Comparison of ENCODE assay signal across 20 cellular contexts in the genomic region with DNA sequence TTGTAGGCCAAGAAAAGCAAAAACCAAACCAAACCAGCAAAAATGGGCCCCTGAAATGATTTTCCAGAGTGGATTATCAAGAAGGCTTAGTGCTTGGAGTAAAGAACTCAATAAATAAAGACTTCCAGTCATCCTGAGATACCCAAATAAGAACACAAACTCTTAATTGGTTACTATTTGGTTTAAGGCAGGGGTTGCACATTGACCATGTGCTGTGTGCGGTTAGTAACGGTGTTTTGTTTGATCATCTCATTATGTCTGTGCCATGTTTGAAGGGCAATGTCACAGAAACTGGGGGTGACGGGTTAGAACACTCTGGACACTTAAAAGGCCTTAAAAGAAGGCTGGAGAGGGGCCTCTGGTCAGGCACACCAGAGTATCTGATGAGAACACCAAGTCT. TPM values are rescaled to one million over a fixed set of nuclear protein-coding genes. Genes with fewer than 3 reads are reported as not detected.
DNase-seq lines count a peak whose midpoint lies in the region; ATAC-seq and TF ChIP-seq lines count a peak whose summit lies in the region.
"Had no signal": no experiment of that assay in that cellular context is flagged by ENCODE, and none has a peak within 500 bp of the region (broad histone marks: within the 10 kb centered on the region; RNA-seq: fewer than 3 reads in every experiment).

No MANE protein-coding gene starts in this region.

- ATAC-seq in left cardiac atrium (no peak), gastrocnemius medialis (no peak), esophagus mucosa (no peak), HG02571 (IDR thresholded peaks at IDR 0.05; ENCODE audit: unreplicated experiment) (no peak)
- ATAC-seq: activated CD8-positive, alpha-beta T cell treated with anti-CD3 and anti-CD28 coated beads for 36 hours; Panc1 had no signal

- intact Hi-C loops in left ventricle myocardium inferior (cut with micrococcal nuclease), result no loop called here
- intact Hi-C loops in left cardiac atrium (cut with DNase I), result loop anchor here in 1 of 2 donors (5.0 kb wide), 1 partner anchor 33 kb away; no protein-coding TSS in a partner anchor
- intact Hi-C loops in gastrocnemius medialis (cut with DNase I; ENCODE audit: low total_unique reads), result loop anchor here (2.0 kb wide), 1 partner anchor 23 kb away; no protein-coding TSS in a partner anchor
- intact Hi-C loops in spleen (cut with DNase I; ENCODE audit: low total_unique reads), result no loop called here

- H3K4me3 Mint-ChIP-seq in activated CD4-positive, alpha-beta memory T cell treated with anti-CD3 and anti-CD28 coated beads, Interleukin-2, amount 10 ng/mL, durations not matched to agents 7 days and 5 days, result no peak overlapping the region
- H3K4me3 Mint-ChIP-seq: activated CD8-positive, alpha-beta T cell treated with anti-CD3 and anti-CD28 coated beads for 36 hours; H9; naive B cell; T-helper 2 cell treated with Interferon-gamma antibody and Interleukin-4, amounts not matched to agents 5 μg/mL and 100 μg/mL, for 36 hours had no signal

- no peaks in the 10 kb centered on the region for H3K36me3 Mint-ChIP-seq in activated CD4-positive, alpha-beta memory T cell treated with anti-CD3 and anti-CD28 coated beads, Interleukin-2, amount 10 ng/mL, durations not matched to agents 7 days and 5 days (ENCODE audit: low read depth)
- H3K36me3 Mint-ChIP-seq: naive B cell had no signal

- TF ChIP-seq CTCF in left ventricle myocardium inferior (IDR thresholded peaks at IDR 0.05; ENCODE audit: borderline replicate concordance) (no peak), foreskin fibroblast (IDR thresholded peaks at IDR 0.05; ENCODE audit: low read depth, low read length) (peak; percentile 1), gastrocnemius medialis (IDR thresholded peaks at IDR 0.05 in 4 of 5, conservative IDR thresholded peaks at IDR 0.05 in 1 of 5) (no peak), spleen (IDR thresholded peaks at IDR 0.05 in 8 of 11, conservative IDR thresholded peaks at IDR 0.05 in 3 of 11) (no peak)

- H3K4me1 ChIP-seq in left ventricle myocardium inferior (peaks cover 35% of the 10 kb centered on the region), gastrocnemius medialis (peaks cover 47 to 51% of the 10 kb centered on the region in 2 donors), spleen (peaks cover 0 to 12% (median 0%) of the 10 kb centered on the region in 6 donors)

- H3K36me3 ChIP-seq in left ventricle myocardium inferior (no peaks in the 10 kb centered on the region), gastrocnemius medialis (no peaks in the 10 kb centered on the region), spleen (no peaks in the 10 kb centered on the region)
- H3K36me3 ChIP-seq: BLaER1, upper lobe of left lung had no signal

- H3K27me3 ChIP-seq in left ventricle myocardium inferior (ENCODE audit: low read depth) (no peaks in the 10 kb centered on the region), gastrocnemius medialis (no peaks in the 10 kb centered on the region), spleen (replicated peaks in 1 of 7) (no peaks in the 10 kb centered on the region)
- H3K27me3 ChIP-seq: BLaER1, upper lobe of left lung had no signal

- TF ChIP-seq POLR2A in gastrocnemius medialis (IDR thresholded peaks at IDR 0.05), result no peak
- no peak for TF ChIP-seq POLR2A in spleen (IDR thresholded peaks at IDR 0.05)

- H3K27ac ChIP-seq in left ventricle myocardium inferior (replicated peaks) (peak overlapping the region; percentile 56), gastrocnemius medialis (peak overlapping the region; percentile 83 to 94 (median 90)), spleen (no peak overlapping the region)
- H3K27ac ChIP-seq: BLaER1, upper lobe of left lung had no signal

- peaks cover 14% of the 10 kb centered on the region for H3K27me3 Mint-ChIP-seq in activated CD4-positive, alpha-beta memory T cell treated with anti-CD3 and anti-CD28 coated beads, Interleukin-2, amount 10 ng/mL, durations not matched to agents 7 days and 5 days
- H3K27me3 Mint-ChIP-seq: naive B cell had no signal

- in situ Hi-C loops in gastrocnemius medialis (cut with MboI; ENCODE audit: low sequenced_read_pairs in 4 of 4), result no loop called here

- CTCF ChIA-PET in activated CD4-positive, alpha-beta memory T cell treated with anti-CD3 and anti-CD28 coated beads, Interleukin-2, amount 10 ng/mL, durations not matched to agents 7 days and 5 days (lab: Charles Lee), result no interaction called here

- H3K27ac Mint-ChIP-seq in activated CD4-positive, alpha-beta memory T cell treated with anti-CD3 and anti-CD28 coated beads, Interleukin-2, amount 10 ng/mL, durations not matched to agents 7 days and 5 days, result no peak overlapping the region
- H3K27ac Mint-ChIP-seq: activated CD8-positive, alpha-beta T cell treated with anti-CD3 and anti-CD28 coated beads for 36 hours; H9; naive B cell; T-helper 2 cell treated with Interferon-gamma antibody and Interleukin-4, amounts not matched to agents 5 μg/mL and 100 μg/mL, for 36 hours had no signal

- H3K4me1 Mint-ChIP-seq in activated CD4-positive, alpha-beta memory T cell treated with anti-CD3 and anti-CD28 coated beads, Interleukin-2, amount 10 ng/mL, durations not matched to agents 7 days and 5 days, result no peaks in the 10 kb centered on the region

- H3K9me3 Mint-ChIP-seq in activated CD4-positive, alpha-beta memory T cell treated with anti-CD3 and anti-CD28 coated beads, Interleukin-2, amount 10 ng/mL, durations not matched to agents 7 days and 5 days, result no peaks in the 10 kb centered on the region
- H3K9me3 Mint-ChIP-seq: activated CD8-positive, alpha-beta T cell treated with anti-CD3 and anti-CD28 coated beads for 36 hours; H9; naive B cell; T-helper 2 cell treated with Interferon-gamma antibody and Interleukin-4, amounts not matched to agents 5 μg/mL and 100 μg/mL, for 36 hours had no signal

- POLR2A ChIA-PET in activated CD4-positive, alpha-beta memory T cell treated with anti-CD3 and anti-CD28 coated beads, Interleukin-2, amount 10 ng/mL, durations not matched to agents 7 days and 5 days (lab: Charles Lee), result no interaction called here

- H3K4me3 ChIP-seq in left ventricle myocardium inferior (no peak overlapping the region), foreskin fibroblast (ENCODE audit: low read depth in 1 of 2, low read length in 2 of 2) (no peak overlapping the region), gastrocnemius medialis (no peak overlapping the region), spleen (no peak overlapping the region)
- H3K4me3 ChIP-seq: BLaER1, upper lobe of left lung had no signal

- H3K9me3 ChIP-seq in left ventricle myocardium inferior (replicated peaks) (no peaks in the 10 kb centered on the region), gastrocnemius medialis (no peaks in the 10 kb centered on the region), spleen (no peaks in the 10 kb centered on the region)
- H3K9me3 ChIP-seq: BLaER1, upper lobe of left lung had no signal

- DNase-seq in left ventricle myocardium inferior, result no peak
- DNase-seq in left cardiac atrium, result no peak
- no peak for DNase-seq in foreskin fibroblast
- no peak for DNase-seq in gastrocnemius medialis
- no peak for DNase-seq in spleen
- no peak for DNase-seq in activated CD4-positive, alpha-beta memory T cell treated with anti-CD3 and anti-CD28 coated beads, Interleukin-2, amount 10 ng/mL, durations not matched to agents 7 days and 5 days
- DNase-seq: activated CD8-positive, alpha-beta T cell treated with anti-CD3 and anti-CD28 coated beads for 36 hours; activated naive CD4-positive, alpha-beta T cell; anterior cingulate cortex; effector CD8-positive, alpha-beta T cell; H9; naive B cell; NCI-H1105; stimulated activated naive CD4-positive, alpha-beta T cell; upper lobe of left lung had no signal

- WGBS in spleen, 5 donors, result 84 to 95% (median 91%) methylated on average over 3 of the region's 3 CpGs

RNA-seq across cellular contexts. Expression of gene MICAL3, which starts 9.7 kb away (rescaled TPM):
- total RNA-seq in left ventricle myocardium inferior (92.5 TPM), left cardiac atrium (10 to 100 TPM; 54.7 to 80.1 TPM), gastrocnemius medialis (1 to 10 TPM; 6.0 to 9.8 (median 8.1) TPM), esophagus mucosa (27.3 TPM), spleen (100 to 1,000 TPM in 2 of 7 donors, 10 to 100 TPM in 5; 54.3 to 133 (median 92.1) TPM)
- polyA plus RNA-seq in spleen, result 10 to 100 TPM in 1 of 3 donors, 1 to 10 TPM in 2; 2.6 to 14.9 (median 3.1) TPM
- 10 to 100 TPM; 30.3 to 31.4 TPM for total RNA-seq in activated CD4-positive, alpha-beta memory T cell treated with anti-CD3 and anti-CD28 coated beads, Interleukin-2, amount 10 ng/mL, durations not matched to agents 7 days and 5 days

RNA-seq across cellular contexts. Expression of gene PEX26, which starts 43.7 kb away (rescaled TPM):
- total RNA-seq in left ventricle myocardium inferior, result 20.5 TPM
- total RNA-seq in left cardiac atrium, result 10 to 100 TPM; 21.6 to 22.5 TPM
- 10 to 100 TPM; 16.4 to 24.7 (median 16.8) TPM for total RNA-seq in gastrocnemius medialis
- total RNA-seq in esophagus mucosa, result 28.8 TPM
- 10 to 100 TPM; 29.2 to 41.0 (median 37.4) TPM for total RNA-seq in spleen
- 10 to 100 TPM in 1 of 3 donors, 1 to 10 TPM in 2; 5.1 to 22.7 (median 7.1) TPM for polyA plus RNA-seq in spleen
- total RNA-seq in activated CD4-positive, alpha-beta memory T cell treated with anti-CD3 and anti-CD28 coated beads, Interleukin-2, amount 10 ng/mL, durations not matched to agents 7 days and 5 days, result 10 to 100 TPM; 35.5 to 35.9 TPM

Comparison
In these comparisons a context has a peak if more than half of its experiments do, and no peak if none do; other contexts are left out.
1. H3K27ac ChIP-seq: peak in left ventricle myocardium inferior (single experiment) and gastrocnemius medialis (4 of 4); none in spleen (0 of 8).